In genomic region chr12:56230449-56231183, GRCh38 we compare ENCODE assay signal across 1 cellular context.
A peak's percentile ranks its signal among the peaks of the same experiment; 100 is the strongest.
TF ChIP-seq lines count a peak whose summit lies in the region.

No MANE protein-coding gene starts in this region.

TF ChIP-seq in HepG2, 621 proteins besides CTCF, POLR2A, EP300 and RAD21 (continued from another document and continues in another):
- TF ChIP-seq, protein P1, sequence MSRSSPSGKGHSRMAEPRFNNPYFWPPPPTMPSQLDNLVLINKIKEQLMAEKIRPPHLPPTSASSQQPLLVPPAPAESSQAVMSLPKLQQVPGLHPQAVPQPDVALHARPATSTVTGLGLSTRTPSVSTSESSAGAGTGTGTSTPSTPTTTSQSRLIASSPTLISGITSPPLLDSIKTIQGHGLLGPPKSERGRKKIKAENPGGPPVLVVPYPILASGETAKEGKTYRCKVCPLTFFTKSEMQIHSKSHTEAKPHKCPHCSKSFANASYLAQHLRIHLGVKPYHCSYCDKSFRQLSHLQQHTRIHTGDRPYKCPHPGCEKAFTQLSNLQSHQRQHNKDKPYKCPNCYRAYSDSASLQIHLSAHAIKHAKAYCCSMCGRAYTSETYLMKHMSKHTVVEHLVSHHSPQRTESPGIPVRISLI (CRISPR knock-in tag; IDR thresholded peaks at IDR 0.05; ENCODE audit: borderline replicate concordance) = no peak
- TF ChIP-seq ZNF777 (CRISPR knock-in tag; IDR thresholded peaks at IDR 0.05) (peak; percentile 46; the same call in 1 of the 2 replicates), TCF12 (IDR thresholded peaks at IDR 0.05) (no peak), TCF12 (CRISPR knock-in tag; IDR thresholded peaks at IDR 0.05) (no peak), PITX1 (CRISPR knock-in tag; IDR thresholded peaks at IDR 0.05) (0 out of 2 replicates have a peak, but pooled peaks have one; percentile 45), NONO (IDR thresholded peaks at IDR 0.05) (no peak), NONO (CRISPR knock-in tag; conservative IDR thresholded peaks at IDR 0.05) (0 out of 2 replicates have a peak, but pooled peaks have one; percentile 32), ZNF407 (CRISPR knock-in tag; IDR thresholded peaks at IDR 0.05; ENCODE audit: not compliant biosample characterization) (peak; percentile 43), CEBPB (IDR thresholded peaks at IDR 0.05; ENCODE audit: borderline replicate concordance, low read depth, low read length) (no peak), ZMYM4 (CRISPR knock-in tag; IDR thresholded peaks at IDR 0.05) (peak; percentile 61; the same call in 1 of the 2 replicates), ZGPAT (CRISPR knock-in tag; IDR thresholded peaks at IDR 0.05) (peak; percentile 61), ZNF263 (CRISPR knock-in tag; IDR thresholded peaks at IDR 0.05) (peak; percentile 87), MYC (CRISPR knock-in tag; IDR thresholded peaks at IDR 0.05; ENCODE audit: borderline replicate concordance) (peak; percentile 92), ZNF337 (CRISPR knock-in tag; IDR thresholded peaks at IDR 0.05; ENCODE audit: borderline replicate concordance, low read depth) (no peak), NFKB2 (CRISPR knock-in tag; IDR thresholded peaks at IDR 0.05; ENCODE audit: borderline replicate concordance) (no peak), ZNF136 (CRISPR knock-in tag; IDR thresholded peaks at IDR 0.05; ENCODE audit: low read depth) (peak; percentile 79; the same call in 1 of the 2 replicates), ZNF44 (CRISPR knock-in tag; IDR thresholded peaks at IDR 0.05) (no peak), ATF2 (CRISPR knock-in tag; IDR thresholded peaks at IDR 0.05) (peak; percentile 4; the same call in 1 of the 2 replicates), PAXIP1 (CRISPR knock-in tag; conservative IDR thresholded peaks at IDR 0.05) (peak; percentile 95), KLF11 (CRISPR knock-in tag; IDR thresholded peaks at IDR 0.05) (0 out of 2 replicates have a peak, but pooled peaks have one; percentile 34), ZNF652 (CRISPR knock-in tag; IDR thresholded peaks at IDR 0.05; ENCODE audit: borderline replicate concordance, low read depth) (0 out of 2 replicates have a peak, but pooled peaks have one; percentile 12), TBX2 (CRISPR knock-in tag; IDR thresholded peaks at IDR 0.05; ENCODE audit: borderline replicate concordance) (peak; percentile 52; the same call in 1 of the 2 replicates), DMAP1 (CRISPR knock-in tag; IDR thresholded peaks at IDR 0.05) (peak; percentile 94), PATZ1 (CRISPR knock-in tag; IDR thresholded peaks at IDR 0.05) (peak; percentile 92), ERF (CRISPR knock-in tag; IDR thresholded peaks at IDR 0.05) (peak; percentile 45; the same call in 1 of the 2 replicates), ZNF331 (CRISPR knock-in tag; IDR thresholded peaks at IDR 0.05) (peak; percentile 24; the same call in 1 of the 2 replicates), HNRNPL (IDR thresholded peaks at IDR 0.05; ENCODE audit: low read depth, low read length) (no peak), RARA (CRISPR knock-in tag; IDR thresholded peaks at IDR 0.05) (0 out of 2 replicates have a peak, but pooled peaks have one; percentile 17), POLR2AphosphoS2 (IDR thresholded peaks at IDR 0.05; ENCODE audit: low read depth, low read length) (peak; percentile 41; the same call in 1 of the 2 replicates), POLR2G (IDR thresholded peaks at IDR 0.05; ENCODE audit: low read depth, low read length) (peak; percentile 85), ZC3H13 (CRISPR knock-in tag; IDR thresholded peaks at IDR 0.05) (0 out of 2 replicates have a peak, but pooled peaks have one; percentile 37), ATF1 (CRISPR knock-in tag; IDR thresholded peaks at IDR 0.05) (peak; percentile 47; the same call in 1 of the 2 replicates), ZSCAN25 (CRISPR knock-in tag; IDR thresholded peaks at IDR 0.05) (peak; percentile 98), MXI1 (IDR thresholded peaks at IDR 0.05; ENCODE audit: borderline replicate concordance, low read depth, low read length) (peak; percentile 85; the same call in 1 of the 3 replicates)
- TF ChIP-seq, protein P2, sequence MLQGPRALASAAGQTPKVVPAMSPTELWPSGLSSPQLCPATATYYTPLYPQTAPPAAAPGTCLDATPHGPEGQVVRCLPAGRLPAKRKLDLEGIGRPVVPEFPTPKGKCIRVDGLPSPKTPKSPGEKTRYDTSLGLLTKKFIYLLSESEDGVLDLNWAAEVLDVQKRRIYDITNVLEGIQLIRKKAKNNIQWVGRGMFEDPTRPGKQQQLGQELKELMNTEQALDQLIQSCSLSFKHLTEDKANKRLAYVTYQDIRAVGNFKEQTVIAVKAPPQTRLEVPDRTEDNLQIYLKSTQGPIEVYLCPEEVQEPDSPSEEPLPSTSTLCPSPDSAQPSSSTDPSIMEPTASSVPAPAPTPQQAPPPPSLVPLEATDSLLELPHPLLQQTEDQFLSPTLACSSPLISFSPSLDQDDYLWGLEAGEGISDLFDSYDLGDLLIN (CRISPR knock-in tag; IDR thresholded peaks at IDR 0.05; ENCODE audit: borderline replicate concordance) = no peak
- TF ChIP-seq, protein P3, sequence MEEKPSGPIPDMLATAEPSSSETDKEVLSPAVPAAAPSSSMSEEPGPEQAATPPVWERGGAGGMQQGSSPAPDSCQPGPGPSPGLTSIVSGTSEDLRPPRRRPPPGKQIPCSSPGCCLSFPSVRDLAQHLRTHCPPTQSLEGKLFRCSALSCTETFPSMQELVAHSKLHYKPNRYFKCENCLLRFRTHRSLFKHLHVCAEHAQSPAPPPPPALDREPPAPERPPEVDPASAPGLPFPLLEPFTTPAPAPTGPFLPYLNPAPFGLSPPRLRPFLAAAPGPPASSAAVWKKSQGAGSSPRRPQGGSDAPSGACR (CRISPR knock-in tag; IDR thresholded peaks at IDR 0.05) = 0 out of 2 replicates have a peak, but pooled peaks have one; percentile 73
- TF ChIP-seq, protein P4, sequence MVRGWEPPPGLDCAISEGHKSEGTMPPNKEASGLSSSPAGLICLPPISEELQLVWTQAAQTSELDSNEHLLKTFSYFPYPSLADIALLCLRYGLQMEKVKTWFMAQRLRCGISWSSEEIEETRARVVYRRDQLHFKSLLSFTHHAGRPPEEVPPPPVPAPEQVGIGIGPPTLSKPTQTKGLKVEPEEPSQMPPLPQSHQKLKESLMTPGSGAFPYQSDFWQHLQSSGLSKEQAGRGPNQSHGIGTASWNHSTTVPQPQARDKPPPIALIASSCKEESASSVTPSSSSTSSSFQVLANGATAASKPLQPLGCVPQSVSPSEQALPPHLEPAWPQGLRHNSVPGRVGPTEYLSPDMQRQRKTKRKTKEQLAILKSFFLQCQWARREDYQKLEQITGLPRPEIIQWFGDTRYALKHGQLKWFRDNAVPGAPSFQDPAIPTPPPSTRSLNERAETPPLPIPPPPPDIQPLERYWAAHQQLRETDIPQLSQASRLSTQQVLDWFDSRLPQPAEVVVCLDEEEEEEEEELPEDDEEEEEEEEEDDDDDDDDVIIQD (CRISPR knock-in tag; IDR thresholded peaks at IDR 0.05; ENCODE audit: low read depth) = peak; percentile 59; the same call in 1 of the 2 replicates
